10 cellular contexts compared by ENCODE assay signal in the genomic region with DNA sequence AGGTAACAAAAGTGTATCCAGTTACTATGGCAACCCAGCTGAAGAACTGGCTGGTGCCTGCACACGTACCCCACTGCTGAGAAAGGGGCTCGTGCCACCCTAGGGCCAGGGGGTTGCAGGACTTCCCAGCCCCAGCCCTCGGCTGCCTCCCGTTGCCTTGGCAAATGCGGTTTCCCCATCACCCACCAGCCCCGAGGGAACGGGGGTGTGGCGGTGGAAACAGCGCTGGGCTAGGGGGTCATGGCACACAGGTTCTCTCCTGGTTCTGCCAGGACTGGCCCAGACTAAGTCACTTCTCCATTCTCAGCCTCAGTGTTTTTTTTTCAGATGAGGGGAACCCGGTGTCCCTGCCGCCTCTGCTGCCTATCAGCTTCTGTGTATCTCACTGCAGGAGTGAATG. TPM values are rescaled to one million over a fixed set of nuclear protein-coding genes. Genes with fewer than 3 reads are reported as not detected.
"Had no signal": no experiment of that assay in that cellular context is flagged by ENCODE, and none has a peak within 500 bp of the region (broad histone marks: within the 10 kb centered on the region; RNA-seq: fewer than 3 reads in every experiment).

No MANE protein-coding gene starts in this region.

- FAIRE-seq: HTR-8/SVneo had no signal

- H3K4me3 ChIP-seq: GM23248, HAP-1 had no signal

- H3K9ac ChIP-seq: GM23248 had no signal

- DNase-seq: GM23248, GOT3, H7, HFFc6, IMR-90, KBM-7 had no signal

- H2AFZ ChIP-seq: GM23248 had no signal

- H3K36me3 ChIP-seq: HAP-1 had no signal

- H3K4me1 ChIP-seq: HAP-1 had no signal

- ATAC-seq: HCT116 had no signal

- H3K27ac ChIP-seq: GM23248 had no signal

- H3K9me3 ChIP-seq: HAP-1 had no signal

RNA-seq across cellular contexts. Expression of gene PHF21B, which starts 27.9 kb away (rescaled TPM):
- total RNA-seq: GM23248, HFFc6, HT-29, IMR-90 had no signal
- polyA plus RNA-seq: GM23248 had no signal
